In the genomic region with DNA sequence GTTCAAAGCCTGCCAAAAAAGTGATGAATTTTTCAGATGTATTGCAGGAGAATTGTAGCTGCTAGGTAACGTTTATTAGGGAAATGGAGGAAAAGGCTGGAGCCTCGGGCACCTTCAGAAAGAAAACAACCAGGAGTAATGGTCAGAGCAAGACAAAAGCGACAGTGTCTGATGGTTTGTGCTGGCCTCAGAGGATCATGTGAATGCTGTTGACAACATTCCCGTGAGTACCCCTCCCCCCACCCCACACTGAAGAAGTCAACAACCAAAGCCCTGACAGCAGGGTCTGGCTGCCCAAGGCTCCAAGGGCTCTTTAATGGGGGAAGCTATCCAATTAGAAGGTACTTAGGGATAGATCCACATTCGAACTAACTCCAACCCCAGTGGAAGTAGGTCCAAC, we compare ENCODE assay signal across 20 cellular contexts.
A peak's percentile ranks its signal among the peaks of the same experiment; 100 is the strongest.
DNase-seq lines count a peak whose midpoint lies in the region; ATAC-seq, FAIRE-seq and TF ChIP-seq lines count a peak whose summit lies in the region.
"Had no signal": no experiment of that assay in that cellular context is flagged by ENCODE, and none has a peak within 500 bp of the region (broad histone marks: within the 10 kb centered on the region; RNA-seq: fewer than 3 reads in every experiment).

No MANE protein-coding gene starts in this region.

- no peaks in the 10 kb centered on the region for H3K27me3 ChIP-seq in OCI-LY3 (ENCODE audit: low read depth, low read length)
- H3K27me3 ChIP-seq in endodermal cell (ENCODE audit: control insufficient read depth, insufficient read depth, low read length, poor library complexity, severe bottlenecking) = peaks cover 3% of the 10 kb centered on the region
- no peaks in the 10 kb centered on the region for H3K27me3 ChIP-seq in mesendoderm (ENCODE audit: insufficient read depth, low read length, poor library complexity)
- H3K27me3 ChIP-seq in small intestine (ENCODE audit: control insufficient read depth in 2 of 2, insufficient read depth in 2 of 2, low read length in 2 of 2) = no peaks in the 10 kb centered on the region
- H3K27me3 ChIP-seq: BLaER1 treated with 17β-estradiol and CSF1 and Interleukin-3, amounts not matched to agents 10 nM and 100 nM; brain microvascular endothelial cell; hepatocyte had no signal

- H3K27me3 Mint-ChIP-seq in endodermal cell (ENCODE audit: insufficient read depth) (no peaks in the 10 kb centered on the region), natural killer cell (ENCODE audit: low read depth in 2 of 2) (no peaks in the 10 kb centered on the region)

- no peaks in the 10 kb centered on the region for H4K20me1 ChIP-seq in OCI-LY3 (ENCODE audit: insufficient read depth, low read length)
- H4K20me1 ChIP-seq: BLaER1 treated with 17β-estradiol and CSF1 and Interleukin-3, amounts not matched to agents 10 nM and 100 nM had no signal

- H3K36me3 Mint-ChIP-seq in endodermal cell (ENCODE audit: low read depth) (no peaks in the 10 kb centered on the region), natural killer cell (no peaks in the 10 kb centered on the region)

- no peak overlapping the region for H4K8ac ChIP-seq in mesendoderm (ENCODE audit: low read depth, low read length)

- DNase-seq in endodermal cell = peak; percentile 79
- DNase-seq in mesendoderm = peak; percentile 71
- peak; percentile 76 for DNase-seq in superior temporal gyrus (ENCODE audit: extremely low spot score)
- DNase-seq in natural killer cell = no peak
- no peak for DNase-seq in small intestine
- DNase-seq: activated CD4-positive, alpha-beta T cell treated with anti-CD3 and anti-CD28 coated beads, Interleukin-2, amount 50 U/mL, for 1 hour; activated naive CD4-positive, alpha-beta T cell treated with anti-CD3 and anti-CD28 coated beads, Interleukin-2, amount 50 U/mL, for 16 hours; left ventricle myocardium superior; MM.1S; naive thymus-derived CD4-positive, alpha-beta T cell; NCI-H187 treated with DMSO at 0.1 percent for 48 hours; NCI-H510A had no signal

- H2BK5ac ChIP-seq in mesendoderm (ENCODE audit: low read length) = no peak overlapping the region

- no peak overlapping the region for H2AK5ac ChIP-seq in mesendoderm (ENCODE audit: low read length)

- ATAC-seq in GM21619 (IDR thresholded peaks at IDR 0.05; ENCODE audit: unreplicated experiment) (no peak), natural killer cell (no peak)
- ATAC-seq: left ventricle myocardium superior; naive thymus-derived CD4-positive, alpha-beta T cell had no signal

- intact Hi-C loops in natural killer cell (cut with micrococcal nuclease) = no loop called here

- H3K27ac ChIP-seq in OCI-LY3 (ENCODE audit: low read length) = no peak overlapping the region
- H3K27ac ChIP-seq in endodermal cell (ENCODE audit: low read depth, low read length) = no peak overlapping the region
- no peak overlapping the region for H3K27ac ChIP-seq in mesendoderm (ENCODE audit: low read depth, low read length)
- no peak overlapping the region for H3K27ac ChIP-seq in small intestine (ENCODE audit: low read depth in 1 of 2, low read length in 1 of 2)
- H3K27ac ChIP-seq: BLaER1 treated with 17β-estradiol and CSF1 and Interleukin-3, amounts not matched to agents 10 nM and 100 nM; brain microvascular endothelial cell; hepatocyte; SK-N-MC had no signal

- FAIRE-seq in small intestine (lab: Jason Lieb, UNC) = no peak
- FAIRE-seq: TTC549 had no signal

- H3K36me3 ChIP-seq in OCI-LY3 (replicated peaks; ENCODE audit: low read depth, low read length) (no peaks in the 10 kb centered on the region), endodermal cell (ENCODE audit: control insufficient read depth, insufficient read depth, low read length) (no peaks in the 10 kb centered on the region), mesendoderm (ENCODE audit: control insufficient read depth, insufficient read depth, low read length) (no peaks in the 10 kb centered on the region), small intestine (ENCODE audit: control insufficient read depth in 2 of 2, insufficient read depth in 2 of 2, low read length in 2 of 2) (no peaks in the 10 kb centered on the region)
- H3K36me3 ChIP-seq: BLaER1 treated with 17β-estradiol and CSF1 and Interleukin-3, amounts not matched to agents 10 nM and 100 nM; brain microvascular endothelial cell had no signal

- H3K27ac Mint-ChIP-seq in endodermal cell = peak overlapping the region; percentile 92
- no peak overlapping the region for H3K27ac Mint-ChIP-seq in natural killer cell
- H3K27ac Mint-ChIP-seq: HFFc6; naive thymus-derived CD4-positive, alpha-beta T cell had no signal

- no peak overlapping the region for H3K4ac ChIP-seq in mesendoderm (ENCODE audit: low read depth, low read length)

- H3K18ac ChIP-seq in mesendoderm (ENCODE audit: low read length) = no peak overlapping the region

- no peaks in the 10 kb centered on the region for H3K9me3 ChIP-seq in OCI-LY3 (ENCODE audit: insufficient read depth, low read length)
- H3K9me3 ChIP-seq in endodermal cell (ENCODE audit: control insufficient read depth, low read length) = no peaks in the 10 kb centered on the region
- H3K9me3 ChIP-seq in small intestine (ENCODE audit: control insufficient read depth, low read depth) = no peaks in the 10 kb centered on the region

- H2AFZ ChIP-seq in OCI-LY3 (ENCODE audit: low read depth, low read length) = peak overlapping the region; percentile 12; the same call in 1 of the 2 replicates
- H2AFZ ChIP-seq: hepatocyte had no signal

- H3K79me2 ChIP-seq in OCI-LY3 (ENCODE audit: low read length) = no peaks in the 10 kb centered on the region
- H3K79me2 ChIP-seq in mesendoderm (ENCODE audit: control insufficient read depth, insufficient read depth, low read length) = no peaks in the 10 kb centered on the region
- H3K79me2 ChIP-seq: hepatocyte had no signal

- H3K9me3 Mint-ChIP-seq in endodermal cell (peaks cover 13% of the 10 kb centered on the region), natural killer cell (peaks cover 9 to 20% of the 10 kb centered on the region in 2 donors)

- H3K23ac ChIP-seq in mesendoderm (ENCODE audit: low read length) = no peak overlapping the region

- no peaks in the 10 kb centered on the region for H3K79me1 ChIP-seq in mesendoderm (ENCODE audit: low read length)

- H3K4me3 Mint-ChIP-seq in endodermal cell = peak overlapping the region; percentile 31
- H3K4me3 Mint-ChIP-seq in natural killer cell = no peak overlapping the region
- H3K4me3 Mint-ChIP-seq: HFFc6; naive thymus-derived CD4-positive, alpha-beta T cell had no signal

- no peak overlapping the region for H2BK15ac ChIP-seq in mesendoderm (replicated peaks; ENCODE audit: low read depth)

- H3K4me3 ChIP-seq in OCI-LY3 (ENCODE audit: low read length) (no peak overlapping the region), endodermal cell (ENCODE audit: low read length) (no peak overlapping the region), mesendoderm (ENCODE audit: low read length) (no peak overlapping the region), small intestine (ENCODE audit: low read depth in 1 of 2, low read length in 2 of 2) (no peak overlapping the region)
- H3K4me3 ChIP-seq: BLaER1 treated with 17β-estradiol and CSF1 and Interleukin-3, amounts not matched to agents 10 nM and 100 nM; hepatocyte; SK-N-MC had no signal

- no peak overlapping the region for H4K5ac ChIP-seq in mesendoderm (ENCODE audit: low read length)

- peak overlapping the region; percentile 11; the same call in 1 of the 2 replicates for H3K4me2 ChIP-seq in OCI-LY3 (ENCODE audit: low read length)
- H3K4me2 ChIP-seq in mesendoderm (ENCODE audit: low read length) = no peak overlapping the region
- H3K4me2 ChIP-seq: BLaER1 treated with 17β-estradiol and CSF1 and Interleukin-3, amounts not matched to agents 10 nM and 100 nM; hepatocyte had no signal

- whole genome bisulfite sequencing in endodermal cell (ENCODE audit: insufficient coverage in 1 of 2, insufficient read length in 1 of 2), 2 experiments = 54 to 63% methylated on average over 2 to 5 of the region's 5 CpGs
- WGBS in mesendoderm (ENCODE audit: extremely low coverage, insufficient coverage, low lambda C conversion rate) = no CpG with 5 or more reads among the region's 5 CpGs
- 61 to 81% (median 64%) methylated on average over 5 of the region's 5 CpGs for WGBS in small intestine, 3 donors

- no peak for TF ChIP-seq CTCF in OCI-LY3 (IDR thresholded peaks at IDR 0.05; ENCODE audit: low read depth, low read length)
- no peak for TF ChIP-seq CTCF in endodermal cell (conservative IDR thresholded peaks at IDR 0.05)
- TF ChIP-seq CTCF in natural killer cell (IDR thresholded peaks at IDR 0.05) = no peak

- no peak overlapping the region for H2BK120ac ChIP-seq in mesendoderm (ENCODE audit: low read depth, low read length)

- H3K4me1 Mint-ChIP-seq in endodermal cell (peaks cover 34% of the 10 kb centered on the region), natural killer cell (no peaks in the 10 kb centered on the region)
- H3K4me1 Mint-ChIP-seq: naive thymus-derived CD4-positive, alpha-beta T cell had no signal

- H3K9ac ChIP-seq in OCI-LY3 (ENCODE audit: low read length) (no peak overlapping the region), endodermal cell (ENCODE audit: extremely low read depth, low read length, poor library complexity, severe bottlenecking) (no peak overlapping the region), mesendoderm (ENCODE audit: low read length) (no peak overlapping the region)
- H3K9ac ChIP-seq: BLaER1 treated with 17β-estradiol and CSF1 and Interleukin-3, amounts not matched to agents 10 nM and 100 nM had no signal

- no peak overlapping the region for H3K56ac ChIP-seq in mesendoderm (ENCODE audit: low read length)

- H3K4me1 ChIP-seq in OCI-LY3 (ENCODE audit: low read length) (no peaks in the 10 kb centered on the region), endodermal cell (ENCODE audit: control insufficient read depth, insufficient read depth, low read length) (peaks cover 8% of the 10 kb centered on the region), mesendoderm (ENCODE audit: control insufficient read depth, low read depth, low read length) (peaks cover 2% of the 10 kb centered on the region), small intestine (ENCODE audit: control insufficient read depth in 2 of 2, insufficient read depth in 1 of 2, low read depth in 1 of 2, low read length in 1 of 2) (no peaks in the 10 kb centered on the region)
- H3K4me1 ChIP-seq: BLaER1 treated with 17β-estradiol and CSF1 and Interleukin-3, amounts not matched to agents 10 nM and 100 nM had no signal

Comparison
In these comparisons a context has a peak if more than half of its experiments do, and no peak if none do; other contexts are left out.
1. DNase-seq: peak in endodermal cell (single experiment), mesendoderm (single experiment) and superior temporal gyrus (single experiment); none in natural killer cell (single experiment) and small intestine (single experiment).